1 cellular context compared by ENCODE assay signal in genomic region chr10:91000985-91001384, GRCh38.
TF ChIP-seq lines count a peak whose summit lies in the region.

No MANE protein-coding gene starts in this region.

TF ChIP-seq in IMR-90, 13 proteins besides CTCF, POLR2A, EP300 and RAD21 (continued from another document):
- TF ChIP-seq ELK1 (IDR thresholded peaks at IDR 0.05; ENCODE audit: borderline replicate concordance, low read depth, low read length) (no peak), USF2 (IDR thresholded peaks at IDR 0.05; ENCODE audit: low read depth, low read length) (no peak), CHD1 (IDR thresholded peaks at IDR 0.05; ENCODE audit: low read depth, low read length) (no peak), CEBPB (IDR thresholded peaks at IDR 0.05; ENCODE audit: low read depth, low read length) (no peak), FOS (IDR thresholded peaks at IDR 0.05; ENCODE audit: low read depth, low read length) (no peak)
